8 cellular contexts compared by ENCODE assay signal in the genomic region with DNA sequence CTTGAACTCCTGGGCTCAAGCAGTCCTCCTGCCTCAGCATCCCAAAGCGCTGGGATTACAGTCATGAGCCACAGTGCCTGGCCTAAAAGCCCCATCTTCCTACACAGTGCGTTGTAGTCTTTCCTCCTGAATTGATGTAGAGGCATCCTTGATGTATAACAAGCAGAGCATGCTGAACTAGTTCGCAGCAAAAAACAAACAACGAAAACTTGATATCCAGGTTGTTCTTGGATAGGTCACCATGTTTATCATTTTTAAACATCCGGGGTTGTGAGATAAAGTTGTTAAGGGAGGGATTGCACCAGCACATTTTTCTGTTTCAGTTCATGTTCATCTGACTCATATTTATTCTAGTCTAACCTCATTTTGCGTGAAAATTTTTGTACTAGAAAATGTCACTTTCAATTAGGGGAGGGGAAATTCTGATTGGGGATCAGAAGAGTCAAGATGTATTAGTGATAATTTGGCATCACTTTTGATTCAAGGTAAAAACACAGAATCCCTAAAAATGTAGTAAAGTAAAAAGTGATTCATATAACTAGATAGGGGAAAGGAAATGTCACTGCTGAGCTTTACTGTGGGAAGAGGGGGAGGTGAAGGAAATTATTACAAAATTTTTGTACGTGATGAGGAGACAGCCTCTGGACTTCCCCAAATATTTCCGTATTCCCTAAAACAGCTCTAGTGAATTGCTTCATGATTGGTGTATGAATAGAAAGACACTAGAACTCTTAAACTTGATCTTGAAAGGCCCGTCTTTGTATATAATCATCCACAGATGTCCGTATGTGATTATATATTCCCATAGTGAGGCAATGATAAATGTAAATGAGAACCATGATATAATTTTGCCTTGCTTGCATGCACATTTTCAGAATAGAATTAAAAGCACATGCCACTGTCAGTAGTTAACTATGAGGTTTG. TPM values are rescaled to one million over a fixed set of nuclear protein-coding genes. Genes with fewer than 3 reads are reported as not detected.
DNase-seq lines count a peak whose midpoint lies in the region; FAIRE-seq and TF ChIP-seq lines count a peak whose summit lies in the region.

No MANE protein-coding gene starts in this region.

- no peaks in the 10 kb centered on the region for H3K27me3 Mint-ChIP-seq in activated naive CD4-positive, alpha-beta T cell treated with anti-CD3 and anti-CD28 coated beads, Interleukin-2, amount 50 U/mL, for 24 hours
- no peaks in the 10 kb centered on the region for H3K27me3 Mint-ChIP-seq in osteocyte (ENCODE audit: unreplicated experiment)

- H3K9me3 ChIP-seq in MG63, result no peaks in the 10 kb centered on the region

- H3K27me3 ChIP-seq in MG63, result no peaks in the 10 kb centered on the region

- no peak for TF ChIP-seq POLR2A in NB4 (IDR thresholded peaks at IDR 0.05; ENCODE audit: extremely low read depth, insufficient read length)

- H3K4me3 ChIP-seq in NB4 (ENCODE audit: low read depth, low read length) (no peak overlapping the region), MG63 (no peak overlapping the region)

- no peak for FAIRE-seq in D721Med (lab: Jason Lieb, UNC)

- DNase-seq in activated naive CD4-positive, alpha-beta T cell (lab: John Stamatoyannopoulos, UW), result no peak
- DNase-seq in NB4 (ENCODE audit: low read depth), result peak; percentile 18
- peak; percentile 89 for DNase-seq in dedifferentiated amniotic fluid mesenchymal stem cell (ENCODE audit: extremely low spot score)
- DNase-seq in osteocyte (ENCODE audit: extremely low spot score, unreplicated experiment), result no peak
- no peak for DNase-seq in MG63
- DNase-seq in inferior parietal cortex (ENCODE audit: extremely low spot score), result no peak
- DNase-seq in D721Med (ENCODE audit: insufficient read length, low spot score), result no peak

- TF ChIP-seq CTCF in NB4 (IDR thresholded peaks at IDR 0.05; ENCODE audit: low read depth, low read length), result no peak
- TF ChIP-seq CTCF in osteocyte (IDR thresholded peaks at IDR 0.05), result no peak
- TF ChIP-seq CTCF in D721Med (IDR thresholded peaks at IDR 0.05; ENCODE audit: insufficient read depth, missing control alignments), result no peak

- no peaks in the 10 kb centered on the region for H3K36me3 ChIP-seq in MG63

- H3K4me3 Mint-ChIP-seq in activated naive CD4-positive, alpha-beta T cell treated with anti-CD3 and anti-CD28 coated beads, Interleukin-2, amount 50 U/mL, for 24 hours, result peak overlapping the region; percentile 79
- no peak overlapping the region for H3K4me3 Mint-ChIP-seq in osteocyte (ENCODE audit: unreplicated experiment)

- H3K36me3 Mint-ChIP-seq in activated naive CD4-positive, alpha-beta T cell treated with anti-CD3 and anti-CD28 coated beads, Interleukin-2, amount 50 U/mL, for 24 hours, result peaks cover 34% of the 10 kb centered on the region
- H3K36me3 Mint-ChIP-seq in osteocyte (ENCODE audit: unreplicated experiment), result peaks cover 5% of the 10 kb centered on the region

- H3K27ac Mint-ChIP-seq in activated naive CD4-positive, alpha-beta T cell treated with anti-CD3 and anti-CD28 coated beads, Interleukin-2, amount 50 U/mL, for 24 hours, result peak overlapping the region; percentile 99
- H3K27ac Mint-ChIP-seq in osteocyte (ENCODE audit: unreplicated experiment), result peak overlapping the region; percentile 93

- H3K4me1 Mint-ChIP-seq in activated naive CD4-positive, alpha-beta T cell treated with anti-CD3 and anti-CD28 coated beads, Interleukin-2, amount 50 U/mL, for 24 hours, result peaks cover 89% of the 10 kb centered on the region
- H3K4me1 Mint-ChIP-seq in osteocyte (ENCODE audit: unreplicated experiment), result peaks cover 40% of the 10 kb centered on the region

- peaks cover 7% of the 10 kb centered on the region for H3K9me3 Mint-ChIP-seq in activated naive CD4-positive, alpha-beta T cell treated with anti-CD3 and anti-CD28 coated beads, Interleukin-2, amount 50 U/mL, for 24 hours
- H3K9me3 Mint-ChIP-seq in osteocyte (ENCODE audit: unreplicated experiment), result no peaks in the 10 kb centered on the region

RNA-seq across cellular contexts. Expression of gene RAB8B, which starts 22.9 kb away (rescaled TPM):
- 27.9 and 29.8 TPM in 2 replicates for total RNA-seq in osteocyte
- 14.4 and 16.0 TPM in 2 replicates for total RNA-seq in MG63 (2014; rRNA removed; shearing (Covaris generic); ENCODE audit: low replicate concordance)

RNA-seq across cellular contexts. Expression of gene RPS27L, which starts 55.0 kb away (rescaled TPM):
- total RNA-seq in osteocyte, result 200 and 202 TPM in 2 replicates
- 42.6 and 193 TPM in 2 replicates for total RNA-seq in MG63 (2014; rRNA removed; shearing (Covaris generic); ENCODE audit: low replicate concordance)

Comparison
In these comparisons a context has a peak if more than half of its experiments do, and no peak if none do; other contexts are left out.
1. DNase-seq: peak in NB4 (single experiment) and dedifferentiated amniotic fluid mesenchymal stem cell (single experiment); none in activated naive CD4-positive, alpha-beta T cell (0 of 4), osteocyte (single experiment), MG63 (single experiment), inferior parietal cortex (single experiment) and D721Med (single experiment).